ENCODE assay signal across 30 cellular contexts in the genomic region with DNA sequence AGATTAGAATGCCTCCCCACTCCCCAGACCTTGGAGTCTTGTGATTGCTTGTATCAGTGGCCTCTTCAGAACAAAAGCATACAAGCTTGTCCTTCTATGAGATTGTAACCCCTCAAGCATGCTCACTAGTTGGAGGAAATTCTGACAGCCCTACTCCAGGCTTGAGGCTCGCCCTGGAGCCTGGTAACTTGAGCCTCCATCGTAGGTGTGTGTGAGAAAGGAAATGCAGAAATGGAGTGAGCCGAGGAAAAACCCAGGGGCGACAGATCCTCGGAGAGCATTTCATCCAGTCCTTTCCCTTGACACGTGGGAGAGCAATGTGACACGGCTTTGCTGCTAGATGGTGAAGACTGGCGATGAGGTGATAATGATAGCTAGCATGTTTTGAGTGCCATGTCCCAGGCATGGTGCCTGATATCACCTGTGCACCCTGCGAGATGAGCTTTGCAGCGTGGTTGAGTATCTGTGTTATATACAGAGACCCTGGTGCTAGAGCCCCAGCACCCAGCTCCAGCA.
"Had no signal": no experiment of that assay in that cellular context is flagged by ENCODE, and none has a peak within 500 bp of the region (broad histone marks: within the 10 kb centered on the region; RNA-seq: fewer than 3 reads in every experiment).

No MANE protein-coding gene starts in this region.

- H3K27ac Mint-ChIP-seq: activated B cell treated with CpG ODN at 0.5 μM for 24 hours; activated CD8-positive, alpha-beta T cell treated with anti-CD3 and anti-CD28 coated beads for 36 hours; activated naive CD8-positive, alpha-beta T cell; endodermal cell; mesothelial cell of epicardium; naive B cell; nephron progenitor cell; progenitor cell of endocrine pancreas had no signal

- H3K9me3 ChIP-seq: adrenal gland, body of pancreas, esophagus muscularis mucosa, heart left ventricle, ovary, right lobe of liver, thoracic aorta, uterus had no signal

- H3K9me3 Mint-ChIP-seq: activated B cell treated with CpG ODN at 0.5 μM for 24 hours; activated CD8-positive, alpha-beta T cell treated with anti-CD3 and anti-CD28 coated beads for 36 hours; activated T-cell treated with anti-CD3 and anti-CD28 coated beads, Interleukin-2, amount 50 U/mL, for 4 hours; endodermal cell; mesothelial cell of epicardium; naive B cell; nephron progenitor cell had no signal

- H3K4me3 Mint-ChIP-seq: activated B cell treated with CpG ODN at 0.5 μM for 24 hours; activated CD8-positive, alpha-beta T cell treated with anti-CD3 and anti-CD28 coated beads for 36 hours; activated naive CD8-positive, alpha-beta T cell; activated T-cell treated with anti-CD3 and anti-CD28 coated beads, Interleukin-2, amount 50 U/mL, for 4 hours; endodermal cell; mesothelial cell of epicardium; naive B cell; nephron progenitor cell had no signal

- H3K4me3 ChIP-seq: adrenal gland, body of pancreas, esophagus muscularis mucosa, heart left ventricle, ovary, right lobe of liver, thoracic aorta, uterus had no signal

- ATAC-seq: activated CD8-positive, alpha-beta T cell treated with anti-CD3 and anti-CD28 coated beads for 36 hours; activated T-cell treated with anti-CD3 and anti-CD28 coated beads, Interleukin-2, amount 50 U/mL, for 4 hours; body of pancreas; foreskin keratinocyte; heart left ventricle; left ventricle myocardium superior; right lobe of liver had no signal

- DNase-seq: activated B cell treated with CpG ODN at 0.5 μM for 24 hours; activated CD4-positive, alpha-beta T cell treated with anti-CD3 and anti-CD28 coated beads, Interleukin-2, amount 50 U/mL, for 1 hour; activated CD8-positive, alpha-beta T cell treated with anti-CD3 and anti-CD28 coated beads for 36 hours; activated naive CD4-positive, alpha-beta T cell; activated T-cell treated with anti-CD3 and anti-CD28 coated beads, Interleukin-2, amount 50 U/mL, for 4 hours; adrenal gland; aorta; body of pancreas; cortex of kidney; endodermal cell; foreskin keratinocyte; heart left ventricle; hypothalamus; kidney glomerular epithelial cell; left ventricle myocardium superior; mammary epithelial cell; naive B cell; nephron progenitor cell; ovary; right lobe of liver; stimulated activated CD4-positive, alpha-beta T cell treated with anti-CD3 and anti-CD28 coated beads, Interleukin-2, amount 100 ng/mL, for 48 hours; stimulated activated naive CD4-positive, alpha-beta T cell treated with Interleukin-2 at 50 U/mL for 16 hours; T-helper 2 cell; trophoblast cell; uterus had no signal

- H3K36me3 ChIP-seq: adrenal gland, esophagus muscularis mucosa, heart left ventricle, ovary, right lobe of liver, thoracic aorta, uterus had no signal

- H3K36me3 Mint-ChIP-seq: activated naive CD8-positive, alpha-beta T cell; mesothelial cell of epicardium; naive B cell had no signal

- H3K4me1 ChIP-seq: adrenal gland, body of pancreas, esophagus muscularis mucosa, foreskin keratinocyte, uterus had no signal

- H3K4me1 Mint-ChIP-seq: endodermal cell, mesothelial cell of epicardium had no signal

- H3K27ac ChIP-seq: adrenal gland, body of pancreas, esophagus muscularis mucosa, foreskin keratinocyte, heart left ventricle, ovary, right lobe of liver, thoracic aorta, uterus had no signal

- H3K27me3 ChIP-seq: adrenal gland, body of pancreas, esophagus muscularis mucosa, heart left ventricle, ovary, right lobe of liver, uterus had no signal
